8 cellular contexts compared by ENCODE assay signal in genomic region chr7:35695987-35696386, GRCh38. TPM values are rescaled to one million over a fixed set of nuclear protein-coding genes. Genes with fewer than 3 reads are reported as not detected.
A peak's percentile ranks its signal among the peaks of the same experiment; 100 is the strongest.
DNase-seq lines count a peak whose midpoint lies in the region; ATAC-seq, FAIRE-seq and TF ChIP-seq lines count a peak whose summit lies in the region.

No MANE protein-coding gene starts in this region.

- H3K36me3 ChIP-seq in BJ (ENCODE audit: control insufficient read depth, insufficient read depth, low read length) (no peaks in the 10 kb centered on the region), duodenal mucosa (ENCODE audit: control insufficient read depth in 1 of 2, insufficient read depth in 2 of 2, low read length in 2 of 2) (no peaks in the 10 kb centered on the region)

- H3K9me3 ChIP-seq in duodenal mucosa (ENCODE audit: control insufficient read depth in 1 of 2, low read length in 2 of 2): no peaks in the 10 kb centered on the region

- H3K9ac ChIP-seq in duodenal mucosa (ENCODE audit: low read depth in 1 of 2, low read length in 2 of 2): peak overlapping the region; percentile 91 to 92

- H3K27ac ChIP-seq in duodenal mucosa (ENCODE audit: low read depth, low read length): no peak overlapping the region

- peaks cover 58% of the 10 kb centered on the region for H3K9me3 Mint-ChIP-seq in nephron progenitor cell

- H3K27me3 ChIP-seq in BJ (ENCODE audit: control insufficient read depth, insufficient read depth, low read length) (no peaks in the 10 kb centered on the region), duodenal mucosa (ENCODE audit: control insufficient read depth in 1 of 2, insufficient read depth in 2 of 2, low read length in 2 of 2) (no peaks in the 10 kb centered on the region)

- H3K4me3 ChIP-seq in BJ (ENCODE audit: low read depth, low read length): peak overlapping the region; percentile 89
- peak overlapping the region; percentile 98 for H3K4me3 ChIP-seq in LNCaP clone FGC (ENCODE audit: low read depth, low read length)
- H3K4me3 ChIP-seq in duodenal mucosa (ENCODE audit: low read depth in 1 of 2, low read length in 2 of 2): peak overlapping the region; percentile 94 to 100

- no peak for TF ChIP-seq CTCF in BJ (IDR thresholded peaks at IDR 0.05; ENCODE audit: insufficient read depth, low read depth, low read length)
- TF ChIP-seq CTCF in LNCaP clone FGC (IDR thresholded peaks at IDR 0.05; ENCODE audit: control insufficient read depth, extremely low read depth, insufficient read depth): no peak
- TF ChIP-seq CTCF in nephron progenitor cell (IDR thresholded peaks at IDR 0.05): no peak

- no peak overlapping the region for H3K27ac Mint-ChIP-seq in nephron progenitor cell

- H3K4me1 ChIP-seq in duodenal mucosa (ENCODE audit: control insufficient read depth in 1 of 2, insufficient read depth in 2 of 2, low read length in 2 of 2): peaks cover 19 to 29% of the 10 kb centered on the region in 2 donors

- H3K4me1 Mint-ChIP-seq in nephron progenitor cell: peaks cover 47% of the 10 kb centered on the region

- CTCF ChIA-PET in BJ (lab: Yijun Ruan, JAX): interaction anchor here (0.6 to 2.8 kb wide), 5 partner anchors 16 to 216 kb away, joined by 3 to 7 read pairs (median 4); no protein-coding TSS in a partner anchor

- ATAC-seq in HG02623 (IDR thresholded peaks at IDR 0.05; ENCODE audit: unreplicated experiment): no peak

- H3K4me3 Mint-ChIP-seq in nephron progenitor cell: peak overlapping the region; percentile 93

- peaks cover 56% of the 10 kb centered on the region for H3K36me3 Mint-ChIP-seq in nephron progenitor cell (ENCODE audit: low read depth)

- no peak for DNase-seq in BJ (ENCODE audit: low read depth)
- no peak for DNase-seq in LNCaP clone FGC (ENCODE audit: low read depth)
- no peak for DNase-seq in nephron progenitor cell
- no peak for DNase-seq in NCI-H1105 (lab: John Stamatoyannopoulos, UW)
- DNase-seq in 8988T: no peak
- DNase-seq in urothelium cell line (ENCODE audit: low spot score): no peak

- FAIRE-seq in urothelium cell line (lab: Jason Lieb, UNC): no peak

- peaks cover 4% of the 10 kb centered on the region for H3K27me3 Mint-ChIP-seq in nephron progenitor cell (ENCODE audit: low read depth, poor library complexity)

- POLR2A ChIA-PET in BJ (lab: Charles Lee): no interaction called here

RNA-seq across cellular contexts. Expression of gene HERPUD2, which starts 1.1 kb away (rescaled TPM):
- polyA plus RNA-seq in BJ (2011; rRNA removed): 46.3 and 53.0 TPM in 2 replicates
- polyA minus RNA-seq in BJ (2011; rRNA and poly(A)+ RNA removed): 47.4 and 86.5 TPM in 2 replicates
